Comparison of ENCODE assay signal across 28 cellular contexts in the genomic region with DNA sequence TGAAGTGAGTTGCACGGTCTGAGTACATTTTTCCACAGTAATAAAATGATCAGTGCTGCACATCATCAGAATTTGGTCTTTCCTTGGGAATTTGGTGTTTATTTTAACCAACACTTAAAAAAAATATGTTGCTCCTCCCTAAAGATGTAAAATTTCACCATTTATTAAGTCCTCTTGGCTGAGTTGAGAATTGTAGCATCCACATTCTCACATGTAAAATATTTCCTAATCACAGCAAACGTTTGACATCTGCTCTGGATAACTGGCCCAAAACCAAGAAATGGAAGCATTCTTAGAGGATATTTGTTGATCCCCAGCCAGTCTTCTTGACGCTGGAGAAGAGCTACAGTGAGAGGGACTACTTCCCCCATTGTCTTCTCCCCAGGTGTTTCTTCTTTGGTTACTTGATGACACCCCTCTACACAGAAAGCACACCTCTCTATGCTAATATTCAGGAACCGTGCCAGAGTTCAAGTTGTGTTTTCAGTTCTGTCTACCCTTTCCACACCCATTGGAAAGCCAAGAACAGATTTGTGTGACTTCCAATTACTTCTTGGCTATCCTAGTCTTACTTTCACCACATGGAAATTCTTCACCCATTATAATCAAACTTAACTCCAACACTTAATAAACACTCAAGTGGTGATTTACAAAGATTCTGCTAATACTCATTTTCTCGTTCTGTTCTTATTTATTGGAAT.
DNase-seq lines count a peak whose midpoint lies in the region; TF ChIP-seq lines count a peak whose summit lies in the region.
"Had no signal": no experiment of that assay in that cellular context is flagged by ENCODE, and none has a peak within 500 bp of the region (broad histone marks: within the 10 kb centered on the region; RNA-seq: fewer than 3 reads in every experiment).

No MANE protein-coding gene starts in this region.

- no peak overlapping the region for H2AFZ ChIP-seq in GM23248
- H2AFZ ChIP-seq: hepatocyte had no signal

- H3K9me3 ChIP-seq in GM23248 (ENCODE audit: low read depth) = no peaks in the 10 kb centered on the region
- H3K9me3 ChIP-seq: breast epithelium, HAP-1, pancreas, SJCRH30 had no signal

- in situ Hi-C loops in GM23248 (cut with MboI) = no loop called here
- in situ Hi-C loops in ACHN (cut with HindIII; ENCODE audit: low pct_ligation_motif_present, low pct_unique_long_range_greater_than_20kb, low sequenced_read_pairs) = no loop called here

- peaks cover 4% of the 10 kb centered on the region; the same call in 1 of the 2 replicates for H3K27me3 ChIP-seq in GM23248 (replicated peaks; ENCODE audit: insufficient read depth)
- H3K27me3 ChIP-seq: breast epithelium, hepatocyte, pancreas, SJCRH30 had no signal

- no peak for TF ChIP-seq CTCF in fibroblast of the aortic adventitia (IDR thresholded peaks at IDR 0.05; ENCODE audit: insufficient read depth, low read length)

- WGBS in GM23248 (ENCODE audit: low coverage in 1 of 2, low lambda C conversion rate in 2 of 2, missing lambda C conversion rate in 2 of 2), 2 experiments = 8 to 11% methylated on average over 5 of the region's 5 CpGs

- H3K27ac ChIP-seq in GM23248 = no peak overlapping the region
- H3K27ac ChIP-seq: breast epithelium, hepatocyte, KMS-11, pancreas, SJCRH30, VCaP had no signal

- H3F3A ChIP-seq in GM23248 (ENCODE audit: insufficient read depth) = no peaks in the 10 kb centered on the region

- H3K4me1 ChIP-seq in GM23248 (ENCODE audit: insufficient read depth) = no peaks in the 10 kb centered on the region
- H3K4me1 ChIP-seq: breast epithelium, HAP-1, pancreas, SJCRH30 had no signal

- no peaks in the 10 kb centered on the region for H3K36me3 ChIP-seq in GM23248 (ENCODE audit: low read depth)
- H3K36me3 ChIP-seq: breast epithelium, HAP-1, pancreas, SJCRH30 had no signal

- no peaks in the 10 kb centered on the region for H3K79me2 ChIP-seq in GM23248 (ENCODE audit: insufficient read depth)
- H3K79me2 ChIP-seq: hepatocyte had no signal

- H3K4me3 ChIP-seq in GM23248 (no peak overlapping the region), fibroblast of the aortic adventitia (ENCODE audit: low read depth, low read length) (no peak overlapping the region)
- H3K4me3 ChIP-seq: breast epithelium, HAP-1, hepatocyte, pancreas, SJCRH30 had no signal

- H3K4me2 ChIP-seq in GM23248 (ENCODE audit: unreplicated experiment) = no peak overlapping the region
- H3K4me2 ChIP-seq: hepatocyte, KMS-11 had no signal

- H3K9ac ChIP-seq in GM23248 = no peak overlapping the region
- H3K9ac ChIP-seq: KMS-11 had no signal

- no peaks in the 10 kb centered on the region for H3K9me2 ChIP-seq in GM23248 (ENCODE audit: insufficient read depth)

- no peaks in the 10 kb centered on the region for H4K20me1 ChIP-seq in GM23248 (ENCODE audit: insufficient read depth)

- DNase-seq in AG08395 (ENCODE audit: low spot score) = peak; percentile 5
- peak; percentile 2 for DNase-seq in GM23248
- DNase-seq in fibroblast of the aortic adventitia (ENCODE audit: low read depth) = peak; percentile 77
- DNase-seq in myocyte (ENCODE audit: low read depth) = peak; percentile 11
- DNase-seq in ACHN = no peak
- no peak for DNase-seq in putamen (ENCODE audit: low spot score)
- DNase-seq in activated gamma-delta T cell treated with Interleukin-2 at 50 U/mL for 16 hours = no peak
- DNase-seq: activated CD4-positive, alpha-beta T cell treated with anti-CD3 and anti-CD28 coated beads for 36 hours; activated CD8-positive, alpha-beta T cell treated with anti-CD3 and anti-CD28 coated beads for 36 hours; anterior cingulate cortex; C1 segment of cervical spinal cord; DMS153; left colon; MM.1S; NCI-H1417; NCI-H2029 treated with DMSO at 0.1 percent for 48 hours; NCI-H226; NCI-H748 treated with DMSO at 0.1 percent for 48 hours; nephron progenitor cell; pancreas; SJCRH30; stimulated activated CD8-positive, alpha-beta memory T cell treated with anti-CD3 and anti-CD28 coated beads, Interleukin-4, amount 100 ng/mL, for 48 hours; SW 1271 had no signal

Comparison
In these comparisons a context has a peak if more than half of its experiments do, and no peak if none do; other contexts are left out.
1. DNase-seq: peak in AG08395 (single experiment), GM23248 (single experiment), fibroblast of the aortic adventitia (single experiment) and myocyte (single experiment); none in ACHN (single experiment), putamen (single experiment) and activated gamma-delta T cell treated with Interleukin-2 at 50 U/mL for 16 hours (single experiment).